Comparison of ENCODE assay signal across 1 cellular context in genomic region chr1:154621875-154622274, GRCh38.
TF ChIP-seq lines count a peak whose summit lies in the region.

No MANE protein-coding gene starts in this region.

TF ChIP-seq in GM23338, 12 proteins besides CTCF, POLR2A, EP300 and RAD21 (continued from another document):
- TF ChIP-seq, protein P1, sequence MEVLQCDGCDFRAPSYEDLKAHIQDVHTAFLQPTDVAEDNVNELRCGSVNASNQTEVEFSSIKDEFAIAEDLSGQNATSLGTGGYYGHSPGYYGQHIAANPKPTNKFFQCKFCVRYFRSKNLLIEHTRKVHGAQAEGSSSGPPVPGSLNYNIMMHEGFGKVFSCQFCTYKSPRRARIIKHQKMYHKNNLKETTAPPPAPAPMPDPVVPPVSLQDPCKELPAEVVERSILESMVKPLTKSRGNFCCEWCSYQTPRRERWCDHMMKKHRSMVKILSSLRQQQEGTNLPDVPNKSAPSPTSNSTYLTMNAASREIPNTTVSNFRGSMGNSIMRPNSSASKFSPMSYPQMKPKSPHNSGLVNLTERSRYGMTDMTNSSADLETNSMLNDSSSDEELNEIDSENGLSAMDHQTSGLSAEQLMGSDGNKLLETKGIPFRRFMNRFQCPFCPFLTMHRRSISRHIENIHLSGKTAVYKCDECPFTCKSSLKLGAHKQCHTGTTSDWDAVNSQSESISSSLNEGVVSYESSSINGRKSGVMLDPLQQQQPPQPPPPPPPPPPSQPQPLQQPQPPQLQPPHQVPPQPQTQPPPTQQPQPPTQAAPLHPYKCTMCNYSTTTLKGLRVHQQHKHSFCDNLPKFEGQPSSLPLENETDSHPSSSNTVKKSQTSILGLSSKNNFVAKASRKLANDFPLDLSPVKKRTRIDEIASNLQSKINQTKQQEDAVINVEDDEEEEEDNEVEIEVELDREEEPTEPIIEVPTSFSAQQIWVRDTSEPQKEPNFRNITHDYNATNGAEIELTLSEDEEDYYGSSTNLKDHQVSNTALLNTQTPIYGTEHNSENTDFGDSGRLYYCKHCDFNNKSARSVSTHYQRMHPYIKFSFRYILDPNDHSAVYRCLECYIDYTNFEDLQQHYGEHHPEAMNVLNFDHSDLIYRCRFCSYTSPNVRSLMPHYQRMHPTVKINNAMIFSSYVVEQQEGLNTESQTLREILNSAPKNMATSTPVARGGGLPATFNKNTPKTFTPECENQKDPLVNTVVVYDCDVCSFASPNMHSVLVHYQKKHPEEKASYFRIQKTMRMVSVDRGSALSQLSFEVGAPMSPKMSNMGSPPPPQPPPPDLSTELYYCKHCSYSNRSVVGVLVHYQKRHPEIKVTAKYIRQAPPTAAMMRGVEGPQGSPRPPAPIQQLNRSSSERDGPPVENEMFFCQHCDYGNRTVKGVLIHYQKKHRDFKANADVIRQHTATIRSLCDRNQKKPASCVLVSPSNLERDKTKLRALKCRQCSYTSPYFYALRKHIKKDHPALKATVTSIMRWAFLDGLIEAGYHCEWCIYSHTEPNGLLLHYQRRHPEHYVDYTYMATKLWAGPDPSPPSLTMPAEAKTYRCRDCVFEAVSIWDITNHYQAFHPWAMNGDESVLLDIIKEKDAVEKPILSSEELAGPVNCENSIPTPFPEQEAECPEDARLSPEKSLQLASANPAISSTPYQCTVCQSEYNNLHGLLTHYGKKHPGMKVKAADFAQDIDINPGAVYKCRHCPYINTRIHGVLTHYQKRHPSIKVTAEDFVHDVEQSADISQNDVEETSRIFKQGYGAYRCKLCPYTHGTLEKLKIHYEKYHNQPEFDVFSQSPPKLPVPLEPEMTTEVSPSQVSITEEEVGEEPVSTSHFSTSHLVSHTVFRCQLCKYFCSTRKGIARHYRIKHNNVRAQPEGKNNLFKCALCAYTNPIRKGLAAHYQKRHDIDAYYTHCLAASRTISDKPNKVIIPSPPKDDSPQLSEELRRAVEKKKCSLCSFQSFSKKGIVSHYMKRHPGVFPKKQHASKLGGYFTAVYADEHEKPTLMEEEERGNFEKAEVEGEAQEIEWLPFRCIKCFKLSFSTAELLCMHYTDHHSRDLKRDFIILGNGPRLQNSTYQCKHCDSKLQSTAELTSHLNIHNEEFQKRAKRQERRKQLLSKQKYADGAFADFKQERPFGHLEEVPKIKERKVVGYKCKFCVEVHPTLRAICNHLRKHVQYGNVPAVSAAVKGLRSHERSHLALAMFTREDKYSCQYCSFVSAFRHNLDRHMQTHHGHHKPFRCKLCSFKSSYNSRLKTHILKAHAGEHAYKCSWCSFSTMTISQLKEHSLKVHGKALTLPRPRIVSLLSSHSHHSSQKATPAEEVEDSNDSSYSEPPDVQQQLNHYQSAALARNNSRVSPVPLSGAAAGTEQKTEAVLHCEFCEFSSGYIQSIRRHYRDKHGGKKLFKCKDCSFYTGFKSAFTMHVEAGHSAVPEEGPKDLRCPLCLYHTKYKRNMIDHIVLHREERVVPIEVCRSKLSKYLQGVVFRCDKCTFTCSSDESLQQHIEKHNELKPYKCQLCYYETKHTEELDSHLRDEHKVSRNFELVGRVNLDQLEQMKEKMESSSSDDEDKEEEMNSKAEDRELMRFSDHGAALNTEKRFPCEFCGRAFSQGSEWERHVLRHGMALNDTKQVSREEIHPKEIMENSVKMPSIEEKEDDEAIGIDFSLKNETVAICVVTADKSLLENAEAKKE (CRISPR knock-in tag; IDR thresholded peaks at IDR 0.05) = no peak
- TF ChIP-seq POLR2AphosphoS5 (IDR thresholded peaks at IDR 0.05; ENCODE audit: low read depth) (no peak), NANOG (IDR thresholded peaks at IDR 0.05; ENCODE audit: borderline replicate concordance) (no peak), REST (IDR thresholded peaks at IDR 0.05; ENCODE audit: unreplicated experiment) (no peak), STAT1 (IDR thresholded peaks at IDR 0.05; ENCODE audit: unreplicated experiment) (no peak)
- TF ChIP-seq, protein P2, sequence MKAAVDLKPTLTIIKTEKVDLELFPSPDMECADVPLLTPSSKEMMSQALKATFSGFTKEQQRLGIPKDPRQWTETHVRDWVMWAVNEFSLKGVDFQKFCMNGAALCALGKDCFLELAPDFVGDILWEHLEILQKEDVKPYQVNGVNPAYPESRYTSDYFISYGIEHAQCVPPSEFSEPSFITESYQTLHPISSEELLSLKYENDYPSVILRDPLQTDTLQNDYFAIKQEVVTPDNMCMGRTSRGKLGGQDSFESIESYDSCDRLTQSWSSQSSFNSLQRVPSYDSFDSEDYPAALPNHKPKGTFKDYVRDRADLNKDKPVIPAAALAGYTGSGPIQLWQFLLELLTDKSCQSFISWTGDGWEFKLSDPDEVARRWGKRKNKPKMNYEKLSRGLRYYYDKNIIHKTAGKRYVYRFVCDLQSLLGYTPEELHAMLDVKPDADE (IDR thresholded peaks at IDR 0.05) = no peak
